32 cellular contexts compared by ENCODE assay signal in the genomic region with DNA sequence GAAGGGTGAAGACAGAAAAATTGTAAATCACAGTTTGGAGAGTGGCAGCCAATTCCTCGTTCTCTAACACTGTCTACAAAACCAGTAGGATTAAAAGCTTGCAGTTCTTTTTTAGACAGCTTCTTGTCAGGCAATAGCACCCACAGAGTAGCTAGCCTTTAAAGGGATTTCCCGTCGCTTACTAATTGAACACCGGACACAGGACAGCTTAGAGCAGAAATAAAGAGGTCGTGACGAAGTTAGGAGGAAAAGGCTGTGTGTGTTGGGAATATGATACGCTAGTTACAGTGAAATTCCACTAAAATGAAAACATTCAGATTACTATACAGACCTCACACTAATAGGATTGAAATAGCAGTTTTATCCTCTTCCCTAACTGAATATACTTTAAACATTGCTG.
DNase-seq lines count a peak whose midpoint lies in the region; ATAC-seq and TF ChIP-seq lines count a peak whose summit lies in the region.
"Had no signal": no experiment of that assay in that cellular context is flagged by ENCODE, and none has a peak within 500 bp of the region (broad histone marks: within the 10 kb centered on the region; RNA-seq: fewer than 3 reads in every experiment).

No MANE protein-coding gene starts in this region.

- H3K4me3 ChIP-seq in fibroblast of the aortic adventitia (ENCODE audit: low read depth, low read length) (no peak overlapping the region), vagina (no peak overlapping the region)
- H3K4me3 ChIP-seq: BLaER1 treated with 17β-estradiol and CSF1 and Interleukin-3, amounts not matched to agents 10 nM and 100 nM; K562; Peyer's patch had no signal

- peak; percentile 2 for DNase-seq in EL
- peak; percentile 7 for DNase-seq in astrocyte of the hippocampus (ENCODE audit: low read depth, low spot score)
- peak; percentile 6 for DNase-seq in fibroblast of the aortic adventitia (ENCODE audit: low read depth)
- DNase-seq in sciatic nerve (ENCODE audit: low spot score) = no peak
- DNase-seq in stimulated activated naive CD8-positive, alpha-beta T cell treated with anti-CD3 and anti-CD28 coated beads, Interleukin-15, Interleukin-2, amounts not matched to agents 100 U/mL and 50 U/mL, for 24 hours = no peak
- DNase-seq in vagina (ENCODE audit: extremely low spot score in 2 of 2) = no peak
- DNase-seq in amygdala (lab: John Stamatoyannopoulos, UW) = no peak
- DNase-seq in middle frontal gyrus (ENCODE audit: extremely low spot score, low spot score) = no peak
- DNase-seq: ACHN; activated CD4-positive, CD25-positive, alpha-beta regulatory T cell treated with anti-CD3 and anti-CD28 coated beads, Interleukin-2, amount 50 U/mL, for 72 hours; activated CD8-positive, alpha-beta T cell treated with anti-CD3 and anti-CD28 coated beads for 36 hours; activated effector memory CD4-positive, alpha-beta T cell treated with Interleukin-2 at 50 U/mL for 16 hours; activated naive CD8-positive, alpha-beta T cell treated with anti-CD3 and anti-CD28 coated beads for 36 hours; cerebellar nuclear complex; COR-L47; DMS79 treated with DMSO at 0.1 percent for 48 hours; effector CD4-positive, alpha-beta T cell; hippocampal formation; mesendoderm; naive thymus-derived CD4-positive, alpha-beta T cell; NCI-H1417; NCI-H2081; NCI-H2227 treated with DMSO at 0.1 percent for 48 hours; NCI-H526 treated with DMSO at 0.1 percent for 48 hours; occipital lobe; Peyer's patch; T-cell; trophoblast cell had no signal

- H3K27ac ChIP-seq in vagina = no peak overlapping the region
- H3K27ac ChIP-seq: BLaER1 treated with 17β-estradiol and CSF1 and Interleukin-3, amounts not matched to agents 10 nM and 100 nM; epithelial cell of prostate; Peyer's patch had no signal

- no peak for TF ChIP-seq CTCF in fibroblast of the aortic adventitia (IDR thresholded peaks at IDR 0.05; ENCODE audit: insufficient read depth, low read length)
- TF ChIP-seq CTCF in vagina (IDR thresholded peaks at IDR 0.05) = no peak

- no peaks in the 10 kb centered on the region for H3K27me3 ChIP-seq in vagina
- H3K27me3 ChIP-seq: BLaER1 treated with 17β-estradiol and CSF1 and Interleukin-3, amounts not matched to agents 10 nM and 100 nM; Peyer's patch had no signal

- peak; percentile 78 for ATAC-seq in sciatic nerve
- ATAC-seq in stimulated activated naive CD8-positive, alpha-beta T cell treated with anti-CD3 and anti-CD28 coated beads, Interleukin-15, Interleukin-2, amounts not matched to agents 100 U/mL and 50 U/mL, for 24 hours = no peak
- ATAC-seq: activated CD8-positive, alpha-beta T cell treated with anti-CD3 and anti-CD28 coated beads for 36 hours; K562; left lobe of liver; naive thymus-derived CD4-positive, alpha-beta T cell; T-cell had no signal

- H3K4me1 ChIP-seq in vagina = no peaks in the 10 kb centered on the region
- H3K4me1 ChIP-seq: BLaER1 treated with 17β-estradiol and CSF1 and Interleukin-3, amounts not matched to agents 10 nM and 100 nM; Peyer's patch had no signal

- no peaks in the 10 kb centered on the region for H3K9me3 ChIP-seq in vagina
- H3K9me3 ChIP-seq: BLaER1 treated with 17β-estradiol and CSF1 and Interleukin-3, amounts not matched to agents 10 nM and 100 nM; Peyer's patch had no signal

- no peaks in the 10 kb centered on the region for H3K36me3 ChIP-seq in vagina
- H3K36me3 ChIP-seq: BLaER1 treated with 17β-estradiol and CSF1 and Interleukin-3, amounts not matched to agents 10 nM and 100 nM; Peyer's patch had no signal

- no peak for TF ChIP-seq POLR2A in vagina (IDR thresholded peaks at IDR 0.05)

- intact Hi-C loops in sciatic nerve (cut with DNase I) (no loop called here), vagina (cut with DNase I) (no loop called here)

Comparison
In these comparisons a context has a peak if more than half of its experiments do, and no peak if none do; other contexts are left out.
1. DNase-seq: peak in EL (single experiment), astrocyte of the hippocampus (single experiment) and fibroblast of the aortic adventitia (single experiment); none in sciatic nerve (single experiment), stimulated activated naive CD8-positive, alpha-beta T cell treated with anti-CD3 and anti-CD28 coated beads, Interleukin-15, Interleukin-2, amounts not matched to agents 100 U/mL and 50 U/mL, for 24 hours (single experiment), vagina (0 of 2), amygdala (0 of 56) and middle frontal gyrus (single experiment).